ENCODE assay signal across 2 cellular contexts in genomic region chr6:39923394-39923793, GRCh38.
A peak's percentile ranks its signal among the peaks of the same experiment; 100 is the strongest.
TF ChIP-seq lines count a peak whose summit lies in the region.

No MANE protein-coding gene starts in this region.

TF ChIP-seq in liver, 16 proteins besides CTCF, POLR2A, EP300 and RAD21:
- TF ChIP-seq ZBTB33 (IDR thresholded peaks at IDR 0.05), result peak; percentile 32
- peak; percentile 74 for TF ChIP-seq YY1 (IDR thresholded peaks at IDR 0.05)
- peak; percentile 95 for TF ChIP-seq MAX (IDR thresholded peaks at IDR 0.05)
- no peak for TF ChIP-seq TAF1 (conservative IDR thresholded peaks at IDR 0.05)
- peak; percentile 50 for TF ChIP-seq NR2F2 (IDR thresholded peaks at IDR 0.05)
- peak; percentile 31 for TF ChIP-seq REST (IDR thresholded peaks at IDR 0.05)
- peak in 1 of 2 donors; percentile 85 for TF ChIP-seq EGR1 (IDR thresholded peaks at IDR 0.05; ENCODE audit: low read depth in 2 of 2)
- TF ChIP-seq FOXA2 (IDR thresholded peaks at IDR 0.05), result peak; percentile 49
- TF ChIP-seq RXRA (IDR thresholded peaks at IDR 0.05), result peak; percentile 89 to 94
- peak; percentile 61 for TF ChIP-seq HNF4G (IDR thresholded peaks at IDR 0.05)
- TF ChIP-seq SP1 (IDR thresholded peaks at IDR 0.05), result peak; percentile 88
- TF ChIP-seq GABPA (IDR thresholded peaks at IDR 0.05 in 1 of 2, conservative IDR thresholded peaks at IDR 0.05 in 1 of 2), result no peak
- peak; percentile 71 to 87 for TF ChIP-seq HNF4A (conservative IDR thresholded peaks at IDR 0.05)
- peak in 1 of 2 donors; percentile 70 for TF ChIP-seq JUND (IDR thresholded peaks at IDR 0.05)
- TF ChIP-seq FOXA1 (IDR thresholded peaks at IDR 0.05), result peak; percentile 32
- TF ChIP-seq ATF3 (IDR thresholded peaks at IDR 0.05), result no peak

TF ChIP-seq in HepG2, 621 proteins besides CTCF, POLR2A, EP300 and RAD21:
- no peak for TF ChIP-seq ARID2 (CRISPR knock-in tag; IDR thresholded peaks at IDR 0.05; ENCODE audit: borderline replicate concordance)
- no peak for TF ChIP-seq ESRRA (CRISPR knock-in tag; IDR thresholded peaks at IDR 0.05; ENCODE audit: low read depth)
- TF ChIP-seq ZNF564 (CRISPR knock-in tag; IDR thresholded peaks at IDR 0.05), result no peak
- no peak for TF ChIP-seq PBX3 (CRISPR knock-in tag; IDR thresholded peaks at IDR 0.05; ENCODE audit: borderline replicate concordance)
- no peak for TF ChIP-seq ATF5 (CRISPR knock-in tag; IDR thresholded peaks at IDR 0.05; ENCODE audit: low read depth)
- no peak for TF ChIP-seq STAG1 (CRISPR knock-in tag; IDR thresholded peaks at IDR 0.05)
- no peak for TF ChIP-seq ZFP41 (CRISPR knock-in tag; IDR thresholded peaks at IDR 0.05; ENCODE audit: borderline replicate concordance)
